In genomic region chr16:11586375-11586855, GRCh38 we compare ENCODE assay signal across 8 cellular contexts. TPM values are rescaled to one million over a fixed set of nuclear protein-coding genes. Genes with fewer than 3 reads are reported as not detected.
DNase-seq lines count a peak whose midpoint lies in the region; ATAC-seq lines count a peak whose summit lies in the region.

No MANE protein-coding gene starts in this region.

- no peaks in the 10 kb centered on the region for H3K36me3 ChIP-seq in CD8-positive, alpha-beta memory T cell (ENCODE audit: insufficient read depth, low read length)
- H3K36me3 ChIP-seq in esophagus (ENCODE audit: control insufficient read depth in 2 of 2, insufficient read depth in 2 of 2, low read length in 1 of 2) (no peaks in the 10 kb centered on the region), neuronal stem cell (replicated peaks in 1 of 2; ENCODE audit: control insufficient read depth in 2 of 2, insufficient read depth in 2 of 2, low read length in 2 of 2) (no peaks in the 10 kb centered on the region)

- H2BK12ac ChIP-seq in neuronal stem cell (ENCODE audit: low read length): no peak overlapping the region

- POLR2A ChIA-PET in CD8-positive, alpha-beta memory T cell (lab: Charles Lee): interaction anchor here (1.3 to 2.2 kb wide), 4 partner anchors 10 to 36 kb away, joined by 4 to 14 read pairs (median 8); no protein-coding TSS in a partner anchor

- peaks cover 43% of the 10 kb centered on the region for H3K4me1 ChIP-seq in CD8-positive, alpha-beta memory T cell (ENCODE audit: insufficient read depth, low read length)
- H3K4me1 ChIP-seq in esophagus (ENCODE audit: control insufficient read depth in 2 of 2, insufficient read depth in 2 of 2, low read length in 1 of 2): no peaks in the 10 kb centered on the region
- H3K4me1 ChIP-seq in neuronal stem cell (ENCODE audit: control insufficient read depth in 2 of 2, insufficient read depth in 1 of 2, low read depth in 1 of 2, low read length in 2 of 2): peaks cover 13 to 17% of the 10 kb centered on the region in 2 donors

- peaks cover 47 to 58% (median 52%) of the 10 kb centered on the region in 3 donors for H3K4me1 Mint-ChIP-seq in CD8-positive, alpha-beta memory T cell

- DNase-seq in CD8-positive, alpha-beta memory T cell: peak in 1 of 5 donors; percentile 18
- DNase-seq in RPMI7951 (ENCODE audit: low read depth) (peak; percentile 31), neuronal stem cell (ENCODE audit: low spot score) (no peak), KBM-7 (no peak), activated gamma-delta T cell (lab: John Stamatoyannopoulos, UW) (no peak), cortex of kidney (lab: John Stamatoyannopoulos, UW) (no peak)

- no peak overlapping the region for H2BK5ac ChIP-seq in neuronal stem cell (ENCODE audit: low read length)

- ATAC-seq in GM21786 (IDR thresholded peaks at IDR 0.05; ENCODE audit: unreplicated experiment): peak; percentile 26

- peaks cover 3% of the 10 kb centered on the region for H3K79me1 ChIP-seq in neuronal stem cell (ENCODE audit: low read depth, low read length)

- WGBS in esophagus, 2 donors: 1 to 2% methylated on average over 43 to 49 of the region's 49 CpGs
- WGBS in neuronal stem cell (ENCODE audit: extremely low coverage in 2 of 2, insufficient read length in 2 of 2, insufficient replicate concordance in 1 of 2), 2 donors: no CpG with 5 or more reads among the region's 49 CpGs

- H3K23ac ChIP-seq in neuronal stem cell (ENCODE audit: low read depth, low read length, poor library complexity): no peak overlapping the region

- H3K14ac ChIP-seq in neuronal stem cell (ENCODE audit: low read length): no peak overlapping the region

- peak overlapping the region; percentile 94 to 99 (median 97) for H3K4me3 Mint-ChIP-seq in CD8-positive, alpha-beta memory T cell

- H3K4me3 ChIP-seq in CD8-positive, alpha-beta memory T cell (ENCODE audit: low read length): peak overlapping the region; percentile 96
- peak overlapping the region; percentile 76 to 80 for H3K4me3 ChIP-seq in esophagus (ENCODE audit: low read depth in 1 of 2, low read length in 2 of 2)
- peak overlapping the region; percentile 47 to 86 for H3K4me3 ChIP-seq in neuronal stem cell (ENCODE audit: low read length in 2 of 2)

- H2BK15ac ChIP-seq in neuronal stem cell (ENCODE audit: low read length): peak overlapping the region; percentile 70

- peak overlapping the region; percentile 78 for H3K9ac ChIP-seq in neuronal stem cell (ENCODE audit: low read depth, low read length, poor library complexity)

- peak overlapping the region; percentile 88 for H2AK5ac ChIP-seq in neuronal stem cell (ENCODE audit: low read depth, low read length)

- H3K18ac ChIP-seq in neuronal stem cell (ENCODE audit: low read length): peak overlapping the region; percentile 94

- no peaks in the 10 kb centered on the region for H3K27me3 ChIP-seq in CD8-positive, alpha-beta memory T cell (ENCODE audit: insufficient read depth, low read length, poor library complexity, severe bottlenecking)
- no peaks in the 10 kb centered on the region for H3K27me3 ChIP-seq in esophagus (ENCODE audit: control insufficient read depth in 1 of 2, insufficient read depth in 2 of 2, low read length in 2 of 2)
- peaks cover 0 to 24% (median 4%) of the 10 kb centered on the region in 3 experiments for H3K27me3 ChIP-seq in neuronal stem cell (ENCODE audit: control insufficient read depth in 3 of 3, insufficient read depth in 3 of 3, low read depth in 1 of 3, low read length in 3 of 3)

- peaks cover 0 to 44% (median 4%) of the 10 kb centered on the region in 3 donors for H3K36me3 Mint-ChIP-seq in CD8-positive, alpha-beta memory T cell

- peak overlapping the region; percentile 73 for H3K27ac ChIP-seq in CD8-positive, alpha-beta memory T cell (ENCODE audit: low read depth, low read length)
- H3K27ac ChIP-seq in esophagus (ENCODE audit: low read depth in 2 of 2, low read length in 1 of 2) (peak overlapping the region; percentile 86 to 87), neuronal stem cell (replicated peaks; ENCODE audit: low read length) (no peak overlapping the region)

- in situ Hi-C loops in KBM-7 (cut with MboI; ENCODE audit: low pct_unique_long_range_greater_than_20kb, low sequenced_read_pairs): no loop called here

- H2AFZ ChIP-seq in neuronal stem cell (ENCODE audit: low read length): peak overlapping the region; percentile 90

- no peak overlapping the region for H4K8ac ChIP-seq in neuronal stem cell (ENCODE audit: low read depth, low read length)

- no peaks in the 10 kb centered on the region for H3K9me3 ChIP-seq in CD8-positive, alpha-beta memory T cell (ENCODE audit: low read length)
- no peaks in the 10 kb centered on the region for H3K9me3 ChIP-seq in esophagus (ENCODE audit: control insufficient read depth in 2 of 2, insufficient read depth in 1 of 2, low read depth in 1 of 2, low read length in 1 of 2)
- peaks cover 8 to 14% of the 10 kb centered on the region in 2 donors for H3K9me3 ChIP-seq in neuronal stem cell (replicated peaks in 1 of 2; ENCODE audit: control insufficient read depth in 2 of 2, insufficient read depth in 1 of 2, low read depth in 1 of 2, low read length in 2 of 2)

- H3K4me2 ChIP-seq in neuronal stem cell (ENCODE audit: insufficient read depth, low read length, poor library complexity, severe bottlenecking): peak overlapping the region; percentile 91

- CTCF ChIA-PET in CD8-positive, alpha-beta memory T cell (lab: Charles Lee): interaction anchor here (1.0 to 1.4 kb wide), 8 partner anchors 13 to 68 kb away, joined by 3 to 6 read pairs (median 4); no protein-coding TSS in a partner anchor

- no peak overlapping the region for H4K91ac ChIP-seq in neuronal stem cell (ENCODE audit: low read depth, low read length, poor library complexity)

- H3K27me3 Mint-ChIP-seq in CD8-positive, alpha-beta memory T cell: peaks cover 0 to 2% of the 10 kb centered on the region in 2 donors

- H3K9me3 Mint-ChIP-seq in CD8-positive, alpha-beta memory T cell: peaks cover 0 to 1% (median 0%) of the 10 kb centered on the region in 5 donors

- H3K4ac ChIP-seq in neuronal stem cell (ENCODE audit: low read length): no peak overlapping the region

- H2BK120ac ChIP-seq in neuronal stem cell (ENCODE audit: low read depth, low read length): peak overlapping the region; percentile 87

- peak overlapping the region; percentile 87 to 99 (median 96) for H3K27ac Mint-ChIP-seq in CD8-positive, alpha-beta memory T cell

RNA-seq across cellular contexts. Expression of gene LITAF, which starts 0.3 kb away (rescaled TPM):
- 100 to 1,000 TPM; 199 to 201 TPM for total RNA-seq in CD8-positive, alpha-beta memory T cell
- 629 TPM for polyA plus RNA-seq in CD8-positive, alpha-beta memory T cell
- 26.5 and 28.1 TPM in 2 replicates for total RNA-seq in RPMI7951 (2014; rRNA removed; shearing (Covaris generic))
- polyA plus RNA-seq in esophagus: 10 to 100 TPM; 10.9 to 28.7 TPM
- polyA plus RNA-seq in neuronal stem cell (2013, experiment 1 of 2): 85.6 TPM
- polyA plus RNA-seq in neuronal stem cell (2013, experiment 2 of 2): 87.4 TPM
